Comparison of ENCODE assay signal across 17 cellular contexts in the genomic region with DNA sequence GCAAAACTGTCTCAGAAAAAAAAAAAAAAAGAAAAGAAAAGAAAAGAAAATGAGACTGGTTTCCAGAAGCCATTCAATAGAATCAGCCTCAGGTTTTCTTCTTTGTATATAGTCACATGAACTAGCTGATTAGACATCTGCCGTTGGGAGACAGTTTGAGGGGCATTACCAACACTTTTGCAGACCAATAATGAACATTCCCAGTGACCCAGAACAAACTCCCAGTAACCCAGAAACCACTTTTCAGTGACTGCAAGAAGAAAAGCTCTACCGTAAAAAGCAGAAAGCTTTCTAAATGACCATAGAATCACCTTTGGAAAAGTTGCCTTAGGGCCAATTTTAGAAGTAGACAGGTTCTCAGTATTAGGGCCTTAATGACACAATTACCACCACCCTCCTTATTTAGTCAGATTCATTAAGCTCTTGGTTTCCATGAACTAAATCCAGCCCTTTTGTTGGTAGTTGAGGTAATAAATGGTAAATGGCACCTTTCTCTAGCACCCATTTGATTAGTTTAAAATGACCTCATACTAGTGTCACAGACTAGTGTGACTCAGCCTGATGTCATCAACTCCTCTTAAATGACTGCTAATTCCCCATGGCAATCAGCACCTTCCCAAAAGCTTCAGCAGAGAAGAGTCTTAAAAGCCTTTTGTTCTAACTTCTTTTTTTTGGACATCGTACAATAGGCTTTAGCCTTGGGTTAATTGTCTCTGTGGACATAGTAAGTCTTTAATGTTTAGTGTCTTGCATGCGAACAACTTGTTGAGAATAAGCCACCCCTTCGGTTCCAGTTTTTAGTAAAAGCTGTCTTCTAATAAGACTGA. TPM values are rescaled to one million over a fixed set of nuclear protein-coding genes. Genes with fewer than 3 reads are reported as not detected.
DNase-seq lines count a peak whose midpoint lies in the region; ATAC-seq, FAIRE-seq and TF ChIP-seq lines count a peak whose summit lies in the region.
"Had no signal": no experiment of that assay in that cellular context is flagged by ENCODE, and none has a peak within 500 bp of the region (broad histone marks: within the 10 kb centered on the region; RNA-seq: fewer than 3 reads in every experiment).

No MANE protein-coding gene starts in this region.

- no peak overlapping the region for H3K9ac ChIP-seq in fibroblast of lung (ENCODE audit: insufficient read depth, low read length)

- 88% methylated on average over 5 of the region's 5 CpGs for WGBS in A549 (ENCODE audit: missing lambda C conversion rate)

- no peaks in the 10 kb centered on the region for H4K20me1 ChIP-seq in fibroblast of lung (ENCODE audit: control insufficient read depth, extremely low read depth, insufficient read depth, low read length)

- DNase-seq in A549 (ENCODE audit: low read depth in 1 of 2, low spot score in 1 of 2) = no peak
- peak; percentile 29 for DNase-seq in EL
- peak; percentile 66 for DNase-seq in RCC 7860 (ENCODE audit: low spot score)
- DNase-seq in fibroblast of lung (ENCODE audit: low read depth in 2 of 2) = peak; percentile 17 to 62
- DNase-seq in NCI-H446 treated with DMSO at 0.1 percent for 48 hours (lab: John Stamatoyannopoulos, UW) = no peak
- no peak for DNase-seq in NCI-H187 treated with DMSO at 0.1 percent for 48 hours (lab: John Stamatoyannopoulos, UW)
- no peak for DNase-seq in stimulated activated CD4-positive, alpha-beta T cell treated with anti-CD3 and anti-CD28 coated beads, Interleukin-4, amount 100 ng/mL, for 24 hours
- no peak for DNase-seq in C1 segment of cervical spinal cord (lab: John Stamatoyannopoulos, UW)
- DNase-seq: AML-193; amygdala; colonic mucosa; MM.1S; mucosa of descending colon; NCI-H226; stimulated activated naive B cell treated with anti-CD40 and anti-IgM and Interleukin-4, amounts not matched to agents 10 μg/mL and 1 μg/mL and 100 μg/mL, for 72 hours had no signal

- no peak overlapping the region for H2AFZ ChIP-seq in fibroblast of lung (ENCODE audit: low read length)
- H2AFZ ChIP-seq: PC-9 had no signal

- H3K4me2 ChIP-seq in A549 = peak overlapping the region; percentile 50; the same call in 2 of the 3 replicates
- no peak overlapping the region for H3K4me2 ChIP-seq in fibroblast of lung (ENCODE audit: extremely low read depth, insufficient read depth, low read length)
- H3K4me2 ChIP-seq: PC-9 had no signal

- no peak for TF ChIP-seq CTCF in A549 (IDR thresholded peaks at IDR 0.05)
- no peak for TF ChIP-seq CTCF in fibroblast of lung (conservative IDR thresholded peaks at IDR 0.05 in 1 of 2, IDR thresholded peaks at IDR 0.05 in 1 of 2; ENCODE audit: low read depth in 1 of 2, low read length in 2 of 2)

- no peak for ATAC-seq in A549
- ATAC-seq: mucosa of descending colon; stimulated activated naive B cell treated with anti-CD40 and anti-IgM and Interleukin-4, amounts not matched to agents 10 μg/mL and 1 μg/mL and 100 μg/mL, for 72 hours had no signal

- CTCF ChIA-PET in A549 (lab: Yijun Ruan, JAX) = interaction anchor here (1.0 kb wide), 1 partner anchor 9 kb away, joined by 3 read pairs; no protein-coding TSS in a partner anchor

- no peak for TF ChIP-seq RAD21 in A549 (conservative IDR thresholded peaks at IDR 0.05 in 1 of 2, IDR thresholded peaks at IDR 0.05 in 1 of 2)

- POLR2A ChIA-PET in A549 (lab: Yijun Ruan, JAX) = no interaction called here

- TF ChIP-seq POLR2A in A549 (IDR thresholded peaks at IDR 0.05; ENCODE audit: low read length) = no peak

- H3K9me3 ChIP-seq in A549 = peaks cover 19% of the 10 kb centered on the region
- no peaks in the 10 kb centered on the region for H3K9me3 ChIP-seq in fibroblast of lung (ENCODE audit: control insufficient read depth, insufficient read depth, low read depth, low read length)

- H3K79me2 ChIP-seq in fibroblast of lung (ENCODE audit: control insufficient read depth, insufficient read depth, low read length) = no peaks in the 10 kb centered on the region

- FAIRE-seq in A549 (lab: Jason Lieb, UNC) (no peak), RCC 7860 (lab: Jason Lieb, UNC) (peak; percentile 66)

- peaks cover 22% of the 10 kb centered on the region for H3K4me1 ChIP-seq in A549
- H3K4me1 ChIP-seq in fibroblast of lung (ENCODE audit: control insufficient read depth, extremely low read depth, insufficient read depth, low read length) = no peaks in the 10 kb centered on the region
- H3K4me1 ChIP-seq: colonic mucosa had no signal

- H3K36me3 ChIP-seq in fibroblast of lung (ENCODE audit: control insufficient read depth, insufficient read depth, low read length) = no peaks in the 10 kb centered on the region
- H3K36me3 ChIP-seq: colonic mucosa had no signal

- no peak for TF ChIP-seq EP300 in A549 (IDR thresholded peaks at IDR 0.05)

- H3K4me3 ChIP-seq in A549 = no peak overlapping the region
- H3K4me3 ChIP-seq in fibroblast of lung (replicated peaks in 1 of 4; ENCODE audit: control extremely low read depth in 1 of 4, insufficient read depth in 1 of 4, low read depth in 3 of 4, low read length in 4 of 4) = no peak overlapping the region
- H3K4me3 ChIP-seq: colonic mucosa, mucosa of descending colon, PC-9 had no signal

- no peaks in the 10 kb centered on the region for H3K27me3 ChIP-seq in fibroblast of lung (ENCODE audit: control insufficient read depth, insufficient read depth, low read length)
- H3K27me3 ChIP-seq: colonic mucosa had no signal

- H3K27ac ChIP-seq in A549 (peak overlapping the region in 1 of 2 experiments; percentile 70; a peak in 1 of 6 replicates), fibroblast of lung (ENCODE audit: insufficient read depth, low read length) (no peak overlapping the region)
- H3K27ac ChIP-seq: colonic mucosa, PC-9, VCaP had no signal

TF ChIP-seq in A549, 52 proteins besides CTCF, POLR2A, EP300 and RAD21:
- TF ChIP-seq JUNB (IDR thresholded peaks at IDR 0.05) (peak; percentile 16; the same call in 1 of the 2 replicates), POLR2AphosphoS2 (conservative IDR thresholded peaks at IDR 0.05; ENCODE audit: low read length) (no peak), GATA3 (IDR thresholded peaks at IDR 0.05; ENCODE audit: borderline replicate concordance) (no peak), FOSL2 (IDR thresholded peaks at IDR 0.05) (no peak), FOSL2 (CRISPR knock-in tag; IDR thresholded peaks at IDR 0.05) (peak; percentile 51), TP53 (CRISPR knock-in tag; IDR thresholded peaks at IDR 0.05) (no peak)

RNA-seq across cellular contexts. Expression of gene XRCC2, which starts 33.6 kb away (rescaled TPM):
- polyA plus RNA-seq in A549 (2011; rRNA removed) (10.1 and 13.1 TPM in 2 replicates), A549 (2017; fragmentation: RNase III; extraction: RNeasy Plus Mini Kit Qiagen cat#74134 plus additional on column Dnase treatment) (12.2 to 14.3 TPM (median 12.3 TPM) in 3 replicates), fibroblast of lung (1.4 and 4.0 TPM in 2 replicates)
- 5.0 and 5.1 TPM in 2 replicates for polyA plus RNA-seq in A549 (2012; cell fraction: cytosol; rRNA removed)
- polyA plus RNA-seq in A549 (2012; cell fraction: nucleus; rRNA removed) = 7.1 and 8.9 TPM in 2 replicates
- polyA minus RNA-seq in A549 (2011; rRNA and poly(A)+ RNA removed) = 4.1 and 4.4 TPM in 2 replicates
- under 0.01 and 0.66 TPM in 2 replicates for total RNA-seq in fibroblast of lung
- 1.1 and 2.7 TPM in 2 replicates for polyA plus RNA-seq in fibroblast of lung (2012)
- 0.94 and 2.4 TPM in 2 replicates for polyA minus RNA-seq in fibroblast of lung (ENCODE audit: low replicate concordance)

RNA-seq across cellular contexts. Expression of gene ACTR3B, which starts 50.0 kb away (rescaled TPM):
- polyA plus RNA-seq in A549 (2011; rRNA removed) (12.3 and 13.6 TPM in 2 replicates), A549 (2017; fragmentation: RNase III; extraction: RNeasy Plus Mini Kit Qiagen cat#74134 plus additional on column Dnase treatment) (8.2 to 8.7 TPM (median 8.6 TPM) in 3 replicates), fibroblast of lung (5.8 and 6.0 TPM in 2 replicates)
- polyA plus RNA-seq in A549 (2012; cell fraction: cytosol; rRNA removed) = 10.0 and 10.7 TPM in 2 replicates
- polyA plus RNA-seq in A549 (2012; cell fraction: nucleus; rRNA removed) = 9.7 and 12.6 TPM in 2 replicates
- 6.9 and 8.6 TPM in 2 replicates for polyA minus RNA-seq in A549 (2011; rRNA and poly(A)+ RNA removed)
- total RNA-seq in fibroblast of lung = 6.7 and 8.4 TPM in 2 replicates
- 2.8 and 3.4 TPM in 2 replicates for polyA plus RNA-seq in fibroblast of lung (2012)
- 0.12 and 4.7 TPM in 2 replicates for polyA minus RNA-seq in fibroblast of lung (ENCODE audit: low replicate concordance)

Comparison
In these comparisons a context has a peak if more than half of its experiments do, and no peak if none do; other contexts are left out.
1. DNase-seq: peak in EL (single experiment), RCC 7860 (single experiment) and fibroblast of lung (2 of 2); none in A549 (0 of 2), NCI-H446 treated with DMSO at 0.1 percent for 48 hours (single experiment), NCI-H187 treated with DMSO at 0.1 percent for 48 hours (single experiment), stimulated activated CD4-positive, alpha-beta T cell treated with anti-CD3 and anti-CD28 coated beads, Interleukin-4, amount 100 ng/mL, for 24 hours (single experiment) and C1 segment of cervical spinal cord (0 of 14).